Comparison of ENCODE assay signal across 1 cellular context in the genomic region with DNA sequence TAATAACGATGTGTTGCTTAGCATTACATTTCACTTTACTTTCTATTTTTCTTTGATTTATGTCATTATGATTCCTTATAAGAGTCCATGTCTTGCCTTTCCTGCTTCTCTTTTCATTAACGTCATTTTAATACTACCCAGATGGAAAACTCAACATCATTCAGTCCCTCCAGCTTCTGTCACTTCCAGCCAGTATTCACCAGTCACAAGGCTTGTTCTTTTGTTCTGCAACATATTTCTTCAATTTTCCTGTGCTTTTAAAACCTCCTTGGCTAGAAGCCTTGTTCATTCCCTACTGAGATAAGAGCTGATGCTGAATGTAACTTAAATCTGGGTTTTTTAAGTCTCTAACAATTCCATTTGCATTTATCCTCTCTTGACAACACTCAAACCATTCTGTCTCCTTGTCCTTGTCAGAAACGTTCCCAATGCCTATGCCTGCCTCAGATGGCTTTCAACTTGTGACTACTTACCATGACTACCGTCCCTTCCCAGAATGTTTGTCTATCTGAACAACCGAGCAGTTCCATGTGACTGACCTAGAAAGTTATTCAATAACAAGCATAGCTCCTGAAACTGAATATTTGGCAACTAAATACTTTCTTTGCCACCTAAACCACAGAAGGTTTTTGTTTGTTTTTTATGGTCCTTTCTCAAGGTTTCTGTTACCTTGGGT.
TF ChIP-seq lines count a peak whose summit lies in the region.

No MANE protein-coding gene starts in this region.

TF ChIP-seq in HepG2, 621 proteins besides CTCF, POLR2A, EP300 and RAD21 (continued from another document):
- TF ChIP-seq, protein P1, sequence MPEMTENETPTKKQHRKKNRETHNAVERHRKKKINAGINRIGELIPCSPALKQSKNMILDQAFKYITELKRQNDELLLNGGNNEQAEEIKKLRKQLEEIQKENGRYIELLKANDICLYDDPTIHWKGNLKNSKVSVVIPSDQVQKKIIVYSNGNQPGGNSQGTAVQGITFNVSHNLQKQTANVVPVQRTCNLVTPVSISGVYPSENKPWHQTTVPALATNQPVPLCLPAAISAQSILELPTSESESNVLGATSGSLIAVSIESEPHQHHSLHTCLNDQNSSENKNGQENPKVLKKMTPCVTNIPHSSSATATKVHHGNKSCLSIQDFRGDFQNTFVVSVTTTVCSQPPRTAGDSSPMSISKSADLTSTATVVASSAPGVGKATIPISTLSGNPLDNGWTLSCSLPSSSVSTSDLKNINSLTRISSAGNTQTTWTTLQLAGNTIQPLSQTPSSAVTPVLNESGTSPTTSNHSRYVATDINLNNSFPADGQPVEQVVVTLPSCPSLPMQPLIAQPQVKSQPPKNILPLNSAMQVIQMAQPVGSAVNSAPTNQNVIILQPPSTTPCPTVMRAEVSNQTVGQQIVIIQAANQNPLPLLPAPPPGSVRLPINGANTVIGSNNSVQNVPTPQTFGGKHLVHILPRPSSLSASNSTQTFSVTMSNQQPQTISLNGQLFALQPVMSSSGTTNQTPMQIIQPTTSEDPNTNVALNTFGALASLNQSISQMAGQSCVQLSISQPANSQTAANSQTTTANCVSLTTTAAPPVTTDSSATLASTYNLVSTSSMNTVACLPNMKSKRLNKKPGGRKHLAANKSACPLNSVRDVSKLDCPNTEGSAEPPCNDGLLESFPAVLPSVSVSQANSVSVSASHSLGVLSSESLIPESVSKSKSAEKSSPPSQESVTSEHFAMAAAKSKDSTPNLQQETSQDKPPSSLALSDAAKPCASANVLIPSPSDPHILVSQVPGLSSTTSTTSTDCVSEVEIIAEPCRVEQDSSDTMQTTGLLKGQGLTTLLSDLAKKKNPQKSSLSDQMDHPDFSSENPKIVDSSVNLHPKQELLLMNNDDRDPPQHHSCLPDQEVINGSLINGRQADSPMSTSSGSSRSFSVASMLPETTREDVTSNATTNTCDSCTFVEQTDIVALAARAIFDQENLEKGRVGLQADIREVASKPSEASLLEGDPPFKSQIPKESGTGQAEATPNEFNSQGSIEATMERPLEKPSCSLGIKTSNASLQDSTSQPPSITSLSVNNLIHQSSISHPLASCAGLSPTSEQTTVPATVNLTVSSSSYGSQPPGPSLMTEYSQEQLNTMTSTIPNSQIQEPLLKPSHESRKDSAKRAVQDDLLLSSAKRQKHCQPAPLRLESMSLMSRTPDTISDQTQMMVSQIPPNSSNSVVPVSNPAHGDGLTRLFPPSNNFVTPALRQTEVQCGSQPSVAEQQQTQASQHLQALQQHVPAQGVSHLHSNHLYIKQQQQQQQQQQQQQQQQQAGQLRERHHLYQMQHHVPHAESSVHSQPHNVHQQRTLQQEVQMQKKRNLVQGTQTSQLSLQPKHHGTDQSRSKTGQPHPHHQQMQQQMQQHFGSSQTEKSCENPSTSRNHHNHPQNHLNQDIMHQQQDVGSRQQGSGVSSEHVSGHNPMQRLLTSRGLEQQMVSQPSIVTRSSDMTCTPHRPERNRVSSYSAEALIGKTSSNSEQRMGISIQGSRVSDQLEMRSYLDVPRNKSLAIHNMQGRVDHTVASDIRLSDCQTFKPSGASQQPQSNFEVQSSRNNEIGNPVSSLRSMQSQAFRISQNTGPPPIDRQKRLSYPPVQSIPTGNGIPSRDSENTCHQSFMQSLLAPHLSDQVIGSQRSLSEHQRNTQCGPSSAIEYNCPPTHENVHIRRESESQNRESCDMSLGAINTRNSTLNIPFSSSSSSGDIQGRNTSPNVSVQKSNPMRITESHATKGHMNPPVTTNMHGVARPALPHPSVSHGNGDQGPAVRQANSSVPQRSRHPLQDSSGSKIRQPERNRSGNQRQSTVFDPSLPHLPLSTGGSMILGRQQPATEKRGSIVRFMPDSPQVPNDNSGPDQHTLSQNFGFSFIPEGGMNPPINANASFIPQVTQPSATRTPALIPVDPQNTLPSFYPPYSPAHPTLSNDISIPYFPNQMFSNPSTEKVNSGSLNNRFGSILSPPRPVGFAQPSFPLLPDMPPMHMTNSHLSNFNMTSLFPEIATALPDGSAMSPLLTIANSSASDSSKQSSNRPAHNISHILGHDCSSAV (CRISPR knock-in tag; IDR thresholded peaks at IDR 0.05; ENCODE audit: borderline replicate concordance) = no peak
- TF ChIP-seq CREM (IDR thresholded peaks at IDR 0.05) (no peak), CREM (CRISPR knock-in tag; IDR thresholded peaks at IDR 0.05) (no peak), SMAD3 (CRISPR knock-in tag; IDR thresholded peaks at IDR 0.05) (no peak), TEAD2 (CRISPR knock-in tag; IDR thresholded peaks at IDR 0.05) (no peak), ELF1 (CRISPR knock-in tag; IDR thresholded peaks at IDR 0.05) (no peak), SP1 (IDR thresholded peaks at IDR 0.05) (no peak), SP1 (CRISPR knock-in tag; IDR thresholded peaks at IDR 0.05) (no peak), RNF2 (conservative IDR thresholded peaks at IDR 0.05; ENCODE audit: low read depth) (no peak), HNF4A (CRISPR knock-in tag; IDR thresholded peaks at IDR 0.05) (no peak), NPAS2 (CRISPR knock-in tag; IDR thresholded peaks at IDR 0.05; ENCODE audit: borderline replicate concordance) (no peak), ZNF235 (CRISPR knock-in tag; IDR thresholded peaks at IDR 0.05; ENCODE audit: borderline replicate concordance) (no peak)
- TF ChIP-seq, protein P2, sequence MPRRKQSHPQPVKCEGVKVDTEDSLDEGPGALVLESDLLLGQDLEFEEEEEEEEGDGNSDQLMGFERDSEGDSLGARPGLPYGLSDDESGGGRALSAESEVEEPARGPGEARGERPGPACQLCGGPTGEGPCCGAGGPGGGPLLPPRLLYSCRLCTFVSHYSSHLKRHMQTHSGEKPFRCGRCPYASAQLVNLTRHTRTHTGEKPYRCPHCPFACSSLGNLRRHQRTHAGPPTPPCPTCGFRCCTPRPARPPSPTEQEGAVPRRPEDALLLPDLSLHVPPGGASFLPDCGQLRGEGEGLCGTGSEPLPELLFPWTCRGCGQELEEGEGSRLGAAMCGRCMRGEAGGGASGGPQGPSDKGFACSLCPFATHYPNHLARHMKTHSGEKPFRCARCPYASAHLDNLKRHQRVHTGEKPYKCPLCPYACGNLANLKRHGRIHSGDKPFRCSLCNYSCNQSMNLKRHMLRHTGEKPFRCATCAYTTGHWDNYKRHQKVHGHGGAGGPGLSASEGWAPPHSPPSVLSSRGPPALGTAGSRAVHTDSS (CRISPR knock-in tag; conservative IDR thresholded peaks at IDR 0.05) = no peak
- TF ChIP-seq, protein P3, sequence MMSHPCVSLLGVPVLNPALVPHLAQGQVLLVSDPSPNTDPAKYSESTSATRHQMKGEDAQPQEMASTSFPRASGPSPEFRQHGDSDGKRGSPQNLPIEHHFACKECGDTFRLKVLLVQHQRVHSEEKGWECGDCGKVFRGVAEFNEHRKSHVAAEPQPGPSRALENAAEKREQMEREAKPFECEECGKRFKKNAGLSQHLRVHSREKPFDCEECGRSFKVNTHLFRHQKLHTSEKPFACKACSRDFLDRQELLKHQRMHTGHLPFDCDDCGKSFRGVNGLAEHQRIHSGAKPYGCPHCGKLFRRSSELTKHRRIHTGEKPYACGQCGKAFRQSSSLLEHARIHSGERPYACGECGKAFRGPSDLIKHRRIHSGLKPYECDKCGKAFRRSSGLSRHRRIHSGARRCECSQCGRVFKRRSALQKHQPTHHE (CRISPR knock-in tag; IDR thresholded peaks at IDR 0.05; ENCODE audit: borderline replicate concordance) = no peak
TF ChIP-seq in HepG2: peak in this region for 0.
